ENCODE assay signal across 6 cellular contexts in the genomic region with DNA sequence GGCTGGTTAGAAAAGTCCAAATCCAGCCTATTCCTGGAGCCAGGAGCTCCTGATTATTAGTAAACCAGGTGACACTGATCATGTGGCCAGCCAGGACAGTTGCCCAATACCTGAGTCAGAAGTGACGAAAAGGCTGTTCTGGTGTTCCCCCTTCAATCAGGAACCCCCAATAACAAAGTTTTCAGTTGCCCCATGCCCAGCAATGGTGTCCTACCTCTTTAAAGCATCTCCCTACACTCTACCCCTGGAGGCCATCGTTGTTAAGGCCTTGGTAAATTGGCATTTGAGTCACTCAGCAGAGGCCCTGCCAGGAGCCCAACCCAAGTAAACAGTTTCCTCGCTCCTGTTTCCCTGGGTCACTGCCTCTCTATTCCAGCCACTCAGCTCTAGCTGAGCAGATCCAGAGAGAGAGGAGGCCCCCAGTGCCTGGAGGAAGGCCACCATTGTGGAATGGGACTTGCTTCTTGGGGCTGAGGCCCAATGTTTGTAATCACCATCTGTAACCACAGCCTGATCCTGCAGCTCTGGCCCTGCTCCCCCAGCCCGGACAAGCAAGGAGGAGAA. TPM values are rescaled to one million over a fixed set of nuclear protein-coding genes. Genes with fewer than 3 reads are reported as not detected.
A peak's percentile ranks its signal among the peaks of the same experiment; 100 is the strongest.
DNase-seq lines count a peak whose midpoint lies in the region; ATAC-seq and TF ChIP-seq lines count a peak whose summit lies in the region.

No MANE protein-coding gene starts in this region.

- H3K4me1 ChIP-seq in lung (ENCODE audit: control insufficient read depth in 2 of 2, insufficient read depth in 2 of 2, low read length in 2 of 2), result peaks cover 2 to 11% of the 10 kb centered on the region in 2 donors

- TF ChIP-seq CTCF in activated CD8-positive, alpha-beta T cell treated with anti-CD3 and anti-CD28 coated beads for 36 hours (IDR thresholded peaks at IDR 0.05), result no peak
- TF ChIP-seq CTCF in lung (IDR thresholded peaks at IDR 0.05; ENCODE audit: control extremely low read depth, extremely low read depth) (no peak), glutamatergic neuron (IDR thresholded peaks at IDR 0.05; ENCODE audit: partially characterized antibody, unreplicated experiment) (no peak)

- no peaks in the 10 kb centered on the region for H3K27me3 ChIP-seq in lung (ENCODE audit: control insufficient read depth, insufficient read depth)

- H3K4me1 Mint-ChIP-seq in activated CD8-positive, alpha-beta T cell treated with anti-CD3 and anti-CD28 coated beads for 36 hours (ENCODE audit: low read depth), result peaks cover 58% of the 10 kb centered on the region
- H3K4me1 Mint-ChIP-seq in glutamatergic neuron (ENCODE audit: low read depth, unreplicated experiment), result peaks cover 25% of the 10 kb centered on the region

- H3K4me3 ChIP-seq in lung, result no peak overlapping the region

- no peaks in the 10 kb centered on the region for H3K27me3 Mint-ChIP-seq in activated CD8-positive, alpha-beta T cell treated with anti-CD3 and anti-CD28 coated beads for 36 hours
- peaks cover 13% of the 10 kb centered on the region for H3K27me3 Mint-ChIP-seq in glutamatergic neuron (ENCODE audit: unreplicated experiment)

- peak; percentile 43 for DNase-seq in CD1c-positive myeloid dendritic cell (ENCODE audit: extremely low spot score)
- no peak for DNase-seq in activated CD8-positive, alpha-beta T cell treated with anti-CD3 and anti-CD28 coated beads for 36 hours
- peak; percentile 50 for DNase-seq in lung (ENCODE audit: low spot score)
- no peak for DNase-seq in glutamatergic neuron
- DNase-seq in activated CD8-positive, alpha-beta memory T cell treated with anti-CD3 and anti-CD28 coated beads, Interleukin-2, amount 50 U/mL, for 4 hours, result no peak

- peak overlapping the region; percentile 74 to 90 for H3K27ac ChIP-seq in lung (ENCODE audit: low read depth in 1 of 2, low read length in 1 of 2)

- intact Hi-C loops in activated CD8-positive, alpha-beta T cell treated with anti-CD3 and anti-CD28 coated beads for 36 hours (cut with micrococcal nuclease), result no loop called here

- CTCF ChIA-PET in activated CD8-positive, alpha-beta T cell treated with anti-CD3 and anti-CD28 coated beads for 36 hours (lab: Charles Lee), result interaction anchor here (0.9 to 1.5 kb wide), 4 partner anchors 9 to 137 kb away, joined by 3 to 4 read pairs (median 3); no protein-coding TSS in a partner anchor

- H3K9me3 Mint-ChIP-seq in activated CD8-positive, alpha-beta T cell treated with anti-CD3 and anti-CD28 coated beads for 36 hours, result no peaks in the 10 kb centered on the region
- peaks cover 21% of the 10 kb centered on the region for H3K9me3 Mint-ChIP-seq in glutamatergic neuron (ENCODE audit: unreplicated experiment)

- no peak overlapping the region for H3K4me3 Mint-ChIP-seq in activated CD8-positive, alpha-beta T cell treated with anti-CD3 and anti-CD28 coated beads for 36 hours
- H3K4me3 Mint-ChIP-seq in glutamatergic neuron (ENCODE audit: unreplicated experiment), result no peak overlapping the region

- no peak for ATAC-seq in activated CD8-positive, alpha-beta T cell treated with anti-CD3 and anti-CD28 coated beads for 36 hours
- ATAC-seq in lung (ENCODE audit: insufficient read depth, low FRiP score) (peak; percentile 28), HG02588 (IDR thresholded peaks at IDR 0.05; ENCODE audit: unreplicated experiment) (no peak)

- no peaks in the 10 kb centered on the region for H3K9me3 ChIP-seq in lung (ENCODE audit: control insufficient read depth in 2 of 2, insufficient read depth in 1 of 2, low read length in 1 of 2)

- 36 to 39% methylated on average over 4 of the region's 4 CpGs for WGBS in lung, 2 donors

- H3K27ac Mint-ChIP-seq in activated CD8-positive, alpha-beta T cell treated with anti-CD3 and anti-CD28 coated beads for 36 hours, result peak overlapping the region; percentile 76
- no peak overlapping the region for H3K27ac Mint-ChIP-seq in glutamatergic neuron (ENCODE audit: unreplicated experiment)

- POLR2A ChIA-PET in activated CD8-positive, alpha-beta T cell treated with anti-CD3 and anti-CD28 coated beads for 36 hours (lab: Charles Lee), result interaction anchor here (0.6 to 1.7 kb wide), 7 partner anchors 8 to 848 kb away, joined by 3 to 6 read pairs (median 3); a partner anchor contains a TSS

- peaks cover 18% of the 10 kb centered on the region for H3K36me3 Mint-ChIP-seq in activated CD8-positive, alpha-beta T cell treated with anti-CD3 and anti-CD28 coated beads for 36 hours (ENCODE audit: low read depth)
- peaks cover 13% of the 10 kb centered on the region for H3K36me3 Mint-ChIP-seq in glutamatergic neuron (ENCODE audit: unreplicated experiment)

- peaks cover 28 to 61% of the 10 kb centered on the region in 2 donors for H3K36me3 ChIP-seq in lung (ENCODE audit: control insufficient read depth in 2 of 2, insufficient read depth in 2 of 2, low read length in 2 of 2)

RNA-seq across cellular contexts. Expression of a gene that starts 25.0 kb away (rescaled TPM):
- total RNA-seq in activated CD8-positive, alpha-beta T cell treated with anti-CD3 and anti-CD28 coated beads for 36 hours, result 10 to 100 TPM; 32.7 to 34.5 TPM
- total RNA-seq in lung (10 to 100 TPM; 41.5 to 87.9 TPM), glutamatergic neuron (ENCODE audit: unreplicated experiment) (38.4 TPM)
- 10 to 100 TPM; 23.3 to 31.7 TPM for polyA plus RNA-seq in lung

RNA-seq across cellular contexts. Expression of a gene that starts 25.5 kb away (rescaled TPM):
- total RNA-seq in activated CD8-positive, alpha-beta T cell treated with anti-CD3 and anti-CD28 coated beads for 36 hours, result 1 to 10 TPM; 9.2 to 9.7 TPM
- total RNA-seq in lung (10 to 100 TPM in 1 of 2 donors, 1 to 10 TPM in 1; 3.2 to 12.7 TPM), glutamatergic neuron (ENCODE audit: unreplicated experiment) (10.6 TPM)
- 1 to 10 TPM; 5.8 to 7.9 TPM for polyA plus RNA-seq in lung

RNA-seq across cellular contexts. Expression of a gene that starts 43.6 kb away (rescaled TPM):
- not detected for total RNA-seq in activated CD8-positive, alpha-beta T cell treated with anti-CD3 and anti-CD28 coated beads for 36 hours
- total RNA-seq in lung (under 1 TPM; 0.26 to 0.40 TPM), glutamatergic neuron (ENCODE audit: unreplicated experiment) (0.29 TPM)
- under 1 TPM in 1 of 2 donors, not detected in 1; 0.01 TPM for polyA plus RNA-seq in lung

RNA-seq across cellular contexts. Expression of a gene that starts 58.0 kb away (rescaled TPM):
- total RNA-seq in activated CD8-positive, alpha-beta T cell treated with anti-CD3 and anti-CD28 coated beads for 36 hours, result 10 to 100 TPM; 53.4 to 61.2 TPM
- 10 to 100 TPM; 63.8 to 72.8 TPM for total RNA-seq in lung
- polyA plus RNA-seq in lung, result 10 to 100 TPM; 29.1 to 40.9 TPM
- total RNA-seq in glutamatergic neuron (ENCODE audit: unreplicated experiment), result 87.7 TPM

RNA-seq across cellular contexts. Expression of a gene that starts 58.3 kb away (rescaled TPM):
- total RNA-seq in activated CD8-positive, alpha-beta T cell treated with anti-CD3 and anti-CD28 coated beads for 36 hours, result 1 to 10 TPM; 3.1 to 3.3 TPM
- total RNA-seq in lung (1 to 10 TPM; 2.6 to 5.2 TPM), glutamatergic neuron (ENCODE audit: unreplicated experiment) (11.1 TPM)
- polyA plus RNA-seq in lung, result 1 to 10 TPM; 1.4 to 4.5 TPM

Comparison
In these comparisons a context has a peak if more than half of its experiments do, and no peak if none do; other contexts are left out.
1. DNase-seq: peak in CD1c-positive myeloid dendritic cell (single experiment) and lung (single experiment); none in activated CD8-positive, alpha-beta T cell treated with anti-CD3 and anti-CD28 coated beads for 36 hours (single experiment), glutamatergic neuron (single experiment) and activated CD8-positive, alpha-beta memory T cell treated with anti-CD3 and anti-CD28 coated beads, Interleukin-2, amount 50 U/mL, for 4 hours (single experiment).